In the genomic region with DNA sequence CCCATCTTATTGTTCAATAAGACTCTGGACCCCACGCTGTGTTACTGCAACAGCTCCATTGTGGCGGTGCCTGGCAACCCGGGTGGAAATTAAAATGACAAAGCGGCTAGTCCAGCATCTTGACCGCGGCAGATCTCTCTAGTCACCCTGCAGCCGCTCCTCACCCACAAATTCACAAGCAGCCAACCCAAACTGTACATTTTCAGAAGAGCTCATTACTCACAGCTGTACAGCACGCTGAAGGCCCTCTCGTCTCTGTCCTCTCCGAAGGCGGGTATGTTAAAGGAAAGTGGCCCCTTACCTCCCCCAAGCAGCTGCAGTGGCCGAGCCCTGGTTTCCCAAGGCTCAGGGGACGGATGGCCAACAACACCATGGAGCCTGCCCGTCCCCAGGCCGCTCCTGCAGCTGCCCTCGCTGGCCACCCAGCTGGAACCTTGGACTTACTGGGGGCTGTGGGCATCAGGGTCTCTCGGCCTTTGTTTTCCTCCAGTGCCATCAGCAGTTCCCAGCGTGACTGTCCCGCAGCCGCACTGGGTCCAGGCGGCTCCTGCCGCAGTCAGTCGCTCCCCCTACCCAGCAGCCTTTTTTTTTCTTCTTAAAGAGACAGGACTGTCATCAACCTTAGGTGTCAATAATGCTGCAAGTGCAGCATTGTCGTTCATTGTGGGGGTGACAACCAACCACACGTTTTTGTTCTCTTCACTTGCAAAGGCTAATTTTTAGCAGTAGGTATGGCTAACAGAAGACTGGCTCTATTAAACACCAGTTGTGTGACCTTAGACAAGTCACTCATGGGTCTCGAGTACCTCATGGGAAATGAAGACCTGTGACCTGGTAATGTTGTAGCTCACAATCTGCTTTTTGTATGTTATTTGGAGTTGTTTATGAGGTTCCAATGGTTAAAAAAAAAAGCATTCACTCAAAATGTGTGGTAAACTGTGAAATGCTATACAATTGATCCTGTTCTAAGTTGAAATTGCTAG, we compare ENCODE assay signal across 8 cellular contexts. TPM values are rescaled to one million over a fixed set of nuclear protein-coding genes. Genes with fewer than 3 reads are reported as not detected.
A peak's percentile ranks its signal among the peaks of the same experiment; 100 is the strongest.
DNase-seq lines count a peak whose midpoint lies in the region; ATAC-seq lines count a peak whose summit lies in the region.

A gene with protein sequence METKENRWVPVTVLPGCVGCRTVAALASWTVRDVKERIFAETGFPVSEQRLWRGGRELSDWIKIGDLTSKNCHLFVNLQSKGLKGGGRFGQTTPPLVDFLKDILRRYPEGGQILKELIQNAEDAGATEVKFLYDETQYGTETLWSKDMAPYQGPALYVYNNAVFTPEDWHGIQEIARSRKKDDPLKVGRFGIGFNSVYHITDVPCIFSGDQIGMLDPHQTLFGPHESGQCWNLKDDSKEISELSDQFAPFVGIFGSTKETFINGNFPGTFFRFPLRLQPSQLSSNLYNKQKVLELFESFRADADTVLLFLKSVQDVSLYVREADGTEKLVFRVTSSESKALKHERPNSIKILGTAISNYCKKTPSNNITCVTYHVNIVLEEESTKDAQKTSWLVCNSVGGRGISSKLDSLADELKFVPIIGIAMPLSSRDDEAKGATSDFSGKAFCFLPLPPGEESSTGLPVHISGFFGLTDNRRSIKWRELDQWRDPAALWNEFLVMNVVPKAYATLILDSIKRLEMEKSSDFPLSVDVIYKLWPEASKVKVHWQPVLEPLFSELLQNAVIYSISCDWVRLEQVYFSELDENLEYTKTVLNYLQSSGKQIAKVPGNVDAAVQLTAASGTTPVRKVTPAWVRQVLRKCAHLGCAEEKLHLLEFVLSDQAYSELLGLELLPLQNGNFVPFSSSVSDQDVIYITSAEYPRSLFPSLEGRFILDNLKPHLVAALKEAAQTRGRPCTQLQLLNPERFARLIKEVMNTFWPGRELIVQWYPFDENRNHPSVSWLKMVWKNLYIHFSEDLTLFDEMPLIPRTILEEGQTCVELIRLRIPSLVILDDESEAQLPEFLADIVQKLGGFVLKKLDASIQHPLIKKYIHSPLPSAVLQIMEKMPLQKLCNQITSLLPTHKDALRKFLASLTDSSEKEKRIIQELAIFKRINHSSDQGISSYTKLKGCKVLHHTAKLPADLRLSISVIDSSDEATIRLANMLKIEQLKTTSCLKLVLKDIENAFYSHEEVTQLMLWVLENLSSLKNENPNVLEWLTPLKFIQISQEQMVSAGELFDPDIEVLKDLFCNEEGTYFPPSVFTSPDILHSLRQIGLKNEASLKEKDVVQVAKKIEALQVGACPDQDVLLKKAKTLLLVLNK (N-terminal part only) (minus strand): TSS at position 532 of the 983 bp plus-strand sequence. CDS start 22,463 bp downstream, outside the sequence.

- H3K36me3 Mint-ChIP-seq in effector memory CD8-positive, alpha-beta T cell (ENCODE audit: insufficient read depth) = no peaks in the 10 kb centered on the region

- H3K4me2 ChIP-seq in GM23248 (ENCODE audit: unreplicated experiment) = peak within 1 kb of the TSS; percentile 98

- H3K9me3 ChIP-seq in GM23248 (ENCODE audit: low read depth) (no peaks in the 10 kb centered on the region), skeletal muscle tissue (ENCODE audit: control insufficient read depth in 3 of 3, low read length in 3 of 3) (no peaks in the 10 kb centered on the region)

- H3K27me3 Mint-ChIP-seq in effector memory CD8-positive, alpha-beta T cell = peaks cover 54 to 65% of the 10 kb centered on the region in 2 donors

- H2AFZ ChIP-seq in GM23248 = peak within 1 kb of the TSS; percentile 91

- H3K27ac ChIP-seq in GM23248 = peak within 1 kb of the TSS; percentile 73
- peak within 1 kb of the TSS; percentile 75 for H3K27ac ChIP-seq in skeletal muscle tissue (ENCODE audit: low read depth, low read length)

- H3F3A ChIP-seq in GM23248 (ENCODE audit: insufficient read depth) = no peaks in the 10 kb centered on the region

- whole genome bisulfite sequencing in GM23248 (ENCODE audit: low coverage in 1 of 2, low lambda C conversion rate in 2 of 2, missing lambda C conversion rate in 2 of 2), 2 experiments = 4 to 5% methylated on average over 23 to 26 of the region's 26 CpGs

- DNase-seq in GM23248 = peak; percentile 86
- DNase-seq in NCI-H345 treated with DMSO at 0.1 percent for 48 hours (lab: John Stamatoyannopoulos, UW; ENCODE audit: unreplicated experiment) = peak; percentile 23
- DNase-seq in cerebellum (ENCODE audit: low spot score) = peak; percentile 41
- DNase-seq in inferior parietal cortex (ENCODE audit: extremely low spot score) = peak; percentile 67
- DNase-seq in effector memory CD8-positive, alpha-beta T cell = no peak

- peak within 1 kb of the TSS in 1 of 2 donors; percentile 55 for H3K4me3 Mint-ChIP-seq in effector memory CD8-positive, alpha-beta T cell

- in situ Hi-C loops in GM23248 (cut with MboI) = no loop called here

- H3K27ac Mint-ChIP-seq in effector memory CD8-positive, alpha-beta T cell = no peak within 1 kb of the TSS

- no peaks in the 10 kb centered on the region for H3K9me2 ChIP-seq in GM23248 (ENCODE audit: insufficient read depth)

- H3K36me3 ChIP-seq in GM23248 (ENCODE audit: low read depth) = no peaks in the 10 kb centered on the region
- no peaks in the 10 kb centered on the region for H3K36me3 ChIP-seq in skeletal muscle tissue (ENCODE audit: control insufficient read depth in 3 of 3, insufficient read depth in 3 of 3, low read length in 3 of 3)

- no peaks in the 10 kb centered on the region for H3K9me3 Mint-ChIP-seq in effector memory CD8-positive, alpha-beta T cell

- no peaks in the 10 kb centered on the region for H4K20me1 ChIP-seq in GM23248 (ENCODE audit: insufficient read depth)

- ATAC-seq in effector memory CD8-positive, alpha-beta T cell (replicated peaks) = no peak
- ATAC-seq in GM21423 (IDR thresholded peaks at IDR 0.05; ENCODE audit: unreplicated experiment) (no peak), GM18517 (IDR thresholded peaks at IDR 0.05; ENCODE audit: unreplicated experiment) (no peak)

- H3K9ac ChIP-seq in GM23248 (peak within 1 kb of the TSS; percentile 85), skeletal muscle tissue (ENCODE audit: low read depth in 1 of 3, low read length in 3 of 3) (peak within 1 kb of the TSS; percentile 81 to 91 (median 81))

- H3K79me2 ChIP-seq in GM23248 (ENCODE audit: insufficient read depth) = no peaks in the 10 kb centered on the region

- peaks cover 9% of the 10 kb centered on the region for H3K4me1 ChIP-seq in GM23248 (ENCODE audit: insufficient read depth)
- H3K4me1 ChIP-seq in skeletal muscle tissue (ENCODE audit: control insufficient read depth in 3 of 3, insufficient read depth in 3 of 3, low read length in 3 of 3) = peaks cover 12 to 31% (median 15%) of the 10 kb centered on the region in 3 donors

- H3K27me3 ChIP-seq in GM23248 (replicated peaks; ENCODE audit: insufficient read depth) (no peaks in the 10 kb centered on the region), skeletal muscle tissue (ENCODE audit: control insufficient read depth in 3 of 3, insufficient read depth in 3 of 3, low read length in 3 of 3) (no peaks in the 10 kb centered on the region)

- peaks cover 4% of the 10 kb centered on the region in 2 donors for H3K4me1 Mint-ChIP-seq in effector memory CD8-positive, alpha-beta T cell (ENCODE audit: low read depth in 2 of 2)

- peak within 1 kb of the TSS; percentile 83 for H3K4me3 ChIP-seq in GM23248
- H3K4me3 ChIP-seq in skeletal muscle tissue (ENCODE audit: low read length in 3 of 3) = peak within 1 kb of the TSS; percentile 86 to 90 (median 89)

RNA-seq across cellular contexts. Expression of the gene that starts here (rescaled TPM):
- total RNA-seq in GM23248 (2014; rRNA removed; shearing (Covaris generic)) = 45.7 and 54.4 TPM in 2 replicates
- 6.1 and 8.1 TPM in 2 replicates for polyA plus RNA-seq in GM23248 (2016; fragmentation: Nextera tagmentation; extraction: Ambion mirVana)
- total RNA-seq in cerebellum (103 TPM), skeletal muscle tissue (102 TPM)

Comparison
In these comparisons a context has a peak if more than half of its experiments do, and no peak if none do; other contexts are left out.
1. DNase-seq: peak in GM23248 (single experiment), NCI-H345 treated with DMSO at 0.1 percent for 48 hours (single experiment), cerebellum (single experiment) and inferior parietal cortex (single experiment); none in effector memory CD8-positive, alpha-beta T cell (0 of 3).